22 cellular contexts compared by ENCODE assay signal in the genomic region with DNA sequence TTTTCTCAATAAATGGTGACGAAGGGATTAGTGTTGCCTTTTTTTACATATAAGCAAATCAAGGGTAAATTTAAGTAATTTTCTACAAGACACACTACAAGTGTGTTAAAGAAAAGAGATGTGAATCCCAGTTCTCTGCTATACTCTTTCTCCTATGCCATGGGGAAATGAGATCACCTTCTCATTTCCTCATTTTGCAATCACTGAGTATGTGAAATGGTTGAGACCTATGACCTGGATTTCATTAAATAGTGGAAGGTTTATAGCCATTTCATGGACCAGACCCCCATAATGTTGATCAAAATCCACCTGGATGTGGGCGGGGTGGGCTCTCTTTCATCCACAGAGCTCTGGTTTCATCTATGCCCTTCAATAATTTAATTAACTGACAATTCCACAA.
DNase-seq lines count a peak whose midpoint lies in the region; ATAC-seq, FAIRE-seq and TF ChIP-seq lines count a peak whose summit lies in the region.
"Had no signal": no experiment of that assay in that cellular context is flagged by ENCODE, and none has a peak within 500 bp of the region (broad histone marks: within the 10 kb centered on the region; RNA-seq: fewer than 3 reads in every experiment).

No MANE protein-coding gene starts in this region.

- H3K4me3 Mint-ChIP-seq in activated CD4-positive, alpha-beta T cell treated with anti-CD3 and anti-CD28 coated beads, Interleukin-2, amount 10 ng/mL, durations not matched to agents 7 days and 5 days: no peak overlapping the region
- H3K4me3 Mint-ChIP-seq: CD4-positive, alpha-beta memory T cell had no signal

- intact Hi-C loops in GM12878 (cut with micrococcal nuclease; ENCODE audit: unreplicated experiment): no loop called here

- BruUV-seq in GM12878 (replicated peaks; lab: Mats Ljungman, UMichigan): no TSS peak

- ATAC-seq in GM12878: no peak
- ATAC-seq: Panc1, SK-N-SH treated with all-trans-retinoic acid at 6 μM for 48 hours had no signal

- TF ChIP-seq RAD21 in GM12878 (IDR thresholded peaks at IDR 0.05; ENCODE audit: insufficient read depth, low read depth, low read length): no peak

- CTCF ChIA-PET in GM12878 (lab: Yijun Ruan, JAX): interaction anchor here (0.7 kb wide), 1 partner anchor 34 kb away, joined by 3 read pairs; no protein-coding TSS in a partner anchor
- CTCF ChIA-PET in activated CD4-positive, alpha-beta T cell treated with anti-CD3 and anti-CD28 coated beads, Interleukin-2, amount 10 ng/mL, durations not matched to agents 7 days and 5 days (lab: Charles Lee): no interaction called here

- H3K27ac ChIP-seq in GM12878 (ENCODE audit: control insufficient read depth, insufficient read depth): no peak overlapping the region

- H3K27me3 Mint-ChIP-seq in activated CD4-positive, alpha-beta T cell treated with anti-CD3 and anti-CD28 coated beads, Interleukin-2, amount 10 ng/mL, durations not matched to agents 7 days and 5 days: peaks cover 4% of the 10 kb centered on the region

- H3K9me3 ChIP-seq in GM12878 (replicated peaks; ENCODE audit: control insufficient read depth, insufficient read depth, low read length): no peaks in the 10 kb centered on the region
- H3K9me3 ChIP-seq: Caco-2 had no signal

- H3K9ac ChIP-seq in GM12878 (ENCODE audit: control insufficient read depth, insufficient read depth, low read length): no peak overlapping the region

- no peak for TF ChIP-seq EP300 in GM12878 (IDR thresholded peaks at IDR 0.05; ENCODE audit: borderline replicate concordance in 1 of 2, control insufficient read depth in 1 of 2, low read depth in 2 of 2, low read length in 2 of 2)

- no peaks in the 10 kb centered on the region for H3K36me3 Mint-ChIP-seq in activated CD4-positive, alpha-beta T cell treated with anti-CD3 and anti-CD28 coated beads, Interleukin-2, amount 10 ng/mL, durations not matched to agents 7 days and 5 days (ENCODE audit: low read depth)
- H3K36me3 Mint-ChIP-seq: CD4-positive, alpha-beta memory T cell had no signal

- H3K27ac Mint-ChIP-seq in activated CD4-positive, alpha-beta T cell treated with anti-CD3 and anti-CD28 coated beads, Interleukin-2, amount 10 ng/mL, durations not matched to agents 7 days and 5 days: no peak overlapping the region
- H3K27ac Mint-ChIP-seq: CD4-positive, alpha-beta memory T cell had no signal

- no peak overlapping the region for H3K4me2 ChIP-seq in GM12878 (ENCODE audit: control insufficient read depth, insufficient read depth)

- in situ Hi-C loops in GM12878 (cut with MboI): no loop called here

- no peaks in the 10 kb centered on the region for H3K4me1 ChIP-seq in GM12878 (ENCODE audit: control insufficient read depth, insufficient read depth, low read length)
- H3K4me1 ChIP-seq: Caco-2 had no signal

- no peaks in the 10 kb centered on the region for H3K79me2 ChIP-seq in GM12878 (ENCODE audit: control insufficient read depth, insufficient read depth, low read length)

- TF ChIP-seq CTCF in GM12878 (IDR thresholded peaks at IDR 0.05 in 2 of 3, conservative IDR thresholded peaks at IDR 0.05 in 1 of 3; ENCODE audit: control insufficient read depth in 2 of 3, extremely low read depth in 1 of 3, insufficient read depth in 1 of 3, low read depth in 3 of 3, low read length in 3 of 3) (no peak), fibroblast of pulmonary artery (IDR thresholded peaks at IDR 0.05; ENCODE audit: low read length, missing control alignments) (no peak)

- RAD21 ChIA-PET in GM12878 (lab: Charles Lee; ENCODE audit: unreplicated experiment): no interaction called here

- H3K9me3 Mint-ChIP-seq in activated CD4-positive, alpha-beta T cell treated with anti-CD3 and anti-CD28 coated beads, Interleukin-2, amount 10 ng/mL, durations not matched to agents 7 days and 5 days: no peaks in the 10 kb centered on the region

- no peaks in the 10 kb centered on the region for H3K36me3 ChIP-seq in GM12878 (ENCODE audit: control insufficient read depth in 2 of 2, insufficient read depth in 2 of 2, low read length in 1 of 2)

- FAIRE-seq in GM12878 (lab: Jason Lieb, UNC): no peak
- FAIRE-seq: H54 had no signal

- H3K4me3 ChIP-seq in GM12878: no peak overlapping the region
- H3K4me3 ChIP-seq in fibroblast of pulmonary artery (replicated peaks; ENCODE audit: low read depth, low read length): no peak overlapping the region

- no peaks in the 10 kb centered on the region for H3K4me1 Mint-ChIP-seq in activated CD4-positive, alpha-beta T cell treated with anti-CD3 and anti-CD28 coated beads, Interleukin-2, amount 10 ng/mL, durations not matched to agents 7 days and 5 days
- H3K4me1 Mint-ChIP-seq: CD4-positive, alpha-beta memory T cell had no signal

- SMC1A ChIA-PET in GM12878 (lab: Charles Lee; ENCODE audit: uncharacterized antibody, unreplicated experiment): no interaction called here

- no peak for TF ChIP-seq POLR2A in GM12878 (IDR thresholded peaks at IDR 0.05; ENCODE audit: low read depth, low read length)

- WGBS in GM12878 (ENCODE audit: insufficient coverage, insufficient replicate concordance, low lambda C conversion rate, missing lambda C conversion rate): 8% methylated on average over 2 of the region's 2 CpGs

- DNase-seq in ELR (ENCODE audit: low read depth) (peak; percentile 37), HPDE6-E6E7 (ENCODE audit: extremely low spot score) (peak; percentile 35), GM12878 (ENCODE audit: low read depth, low spot score) (no peak), fibroblast of pulmonary artery (ENCODE audit: low read depth) (peak; percentile 60), SW480 (ENCODE audit: low spot score) (no peak), mucosa of gallbladder (ENCODE audit: low spot score) (no peak), C1 segment of cervical spinal cord (lab: John Stamatoyannopoulos, UW) (no peak)
- DNase-seq in activated CD4-positive, alpha-beta T cell treated with anti-CD3 and anti-CD28 coated beads, Interleukin-2, amount 10 ng/mL, durations not matched to agents 7 days and 5 days: no peak
- DNase-seq: Caco-2; CD4-positive, alpha-beta memory T cell; DMS 273 treated with DMSO at 0.1 percent for 48 hours; DND-41; KBM-7; MV-4-11; NCI-H1105 treated with DMSO at 0.1 percent for 48 hours; NCI-H2081; NCI-H2171; NCI-H524 treated with DMSO at 0.1 percent for 48 hours; NCI-H82 had no signal

- POLR2A ChIA-PET in GM12878 (lab: Charles Lee): no interaction called here
- POLR2A ChIA-PET in activated CD4-positive, alpha-beta T cell treated with anti-CD3 and anti-CD28 coated beads, Interleukin-2, amount 10 ng/mL, durations not matched to agents 7 days and 5 days (lab: Charles Lee): no interaction called here

- no peaks in the 10 kb centered on the region for H4K20me1 ChIP-seq in GM12878 (ENCODE audit: control insufficient read depth, insufficient read depth)

- H3K27me3 ChIP-seq in GM12878 (replicated peaks in 1 of 2; ENCODE audit: control insufficient read depth in 2 of 2, insufficient read depth in 2 of 2, low read length in 1 of 2): no peaks in the 10 kb centered on the region

- H2AFZ ChIP-seq in GM12878 (ENCODE audit: control insufficient read depth, low read depth, low read length): no peak overlapping the region

TF ChIP-seq in GM12878, 131 proteins besides CTCF, POLR2A, EP300 and RAD21:
- TF ChIP-seq SPI1 (IDR thresholded peaks at IDR 0.05; ENCODE audit: borderline replicate concordance, insufficient read depth, low read depth, low read length): peak; percentile 35; the same call in 1 of the 2 replicates
- no peak for TF ChIP-seq CHD4 (IDR thresholded peaks at IDR 0.05)

Comparison
In these comparisons a context has a peak if more than half of its experiments do, and no peak if none do; other contexts are left out.
1. DNase-seq: peak in ELR (single experiment), HPDE6-E6E7 (single experiment) and fibroblast of pulmonary artery (single experiment); none in GM12878 (single experiment), activated CD4-positive, alpha-beta T cell treated with anti-CD3 and anti-CD28 coated beads, Interleukin-2, amount 10 ng/mL, durations not matched to agents 7 days and 5 days (single experiment), SW480 (single experiment), mucosa of gallbladder (single experiment) and C1 segment of cervical spinal cord (0 of 14).